ENCODE assay signal across 14 cellular contexts in the genomic region with DNA sequence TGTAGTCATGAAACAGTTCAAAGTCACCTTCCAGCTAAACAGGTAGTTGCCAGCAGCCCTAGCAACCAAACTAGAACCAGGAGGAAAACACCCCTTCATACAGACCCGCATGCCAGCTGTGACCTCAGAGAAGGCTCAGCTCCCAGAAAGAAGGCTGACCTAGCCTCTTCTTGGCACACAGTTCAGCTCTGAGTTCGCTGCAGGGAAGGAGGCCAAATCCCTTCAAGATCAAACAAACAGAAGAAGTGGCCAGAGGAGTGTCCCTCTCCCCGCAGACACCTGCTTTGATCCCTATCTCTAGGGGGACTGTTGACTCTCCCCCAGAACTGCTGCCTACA. TPM values are rescaled to one million over a fixed set of nuclear protein-coding genes. Genes with fewer than 3 reads are reported as not detected.
DNase-seq lines count a peak whose midpoint lies in the region; ATAC-seq, FAIRE-seq and TF ChIP-seq lines count a peak whose summit lies in the region.
"Had no signal": no experiment of that assay in that cellular context is flagged by ENCODE, and none has a peak within 500 bp of the region (broad histone marks: within the 10 kb centered on the region; RNA-seq: fewer than 3 reads in every experiment).

No MANE protein-coding gene starts in this region.

- ATAC-seq in stimulated activated naive CD8-positive, alpha-beta T cell treated with anti-CD3 and anti-CD28 coated beads, Interleukin-15, Interleukin-2, amounts not matched to agents 100 U/mL and 50 U/mL, for 24 hours, result no peak
- ATAC-seq in activated naive CD8-positive, alpha-beta T cell treated with anti-CD3 and anti-CD28 coated beads, Interleukin-2, amount 10 ng/mL, durations not matched to agents 7 days and 5 days (ENCODE audit: low read depth), result no peak
- ATAC-seq in left colon (peak; percentile 52), aorta (ENCODE audit: low FRiP score) (no peak), HG03469 (IDR thresholded peaks at IDR 0.05; ENCODE audit: unreplicated experiment) (no peak)

- no peaks in the 10 kb centered on the region for H3K9me3 Mint-ChIP-seq in stimulated activated naive CD8-positive, alpha-beta T cell treated with anti-CD3 and anti-CD28 coated beads, Interleukin-15, Interleukin-2, amounts not matched to agents 100 ng/mL and 50 ng/mL, for 24 hours
- no peaks in the 10 kb centered on the region for H3K9me3 Mint-ChIP-seq in activated naive CD8-positive, alpha-beta T cell treated with anti-CD3 and anti-CD28 coated beads, Interleukin-2, amount 10 ng/mL, durations not matched to agents 7 days and 5 days

- intact Hi-C loops in left colon (cut with DNase I, micrococcal nuclease), result no loop called here
- intact Hi-C loops in aorta (cut with DNase I), result no loop called here
- intact Hi-C loops in kidney (cut with DNase I), result no loop called here

- peak overlapping the region; percentile 92 for H3K27ac Mint-ChIP-seq in stimulated activated naive CD8-positive, alpha-beta T cell treated with anti-CD3 and anti-CD28 coated beads, Interleukin-15, Interleukin-2, amounts not matched to agents 100 ng/mL and 50 ng/mL, for 24 hours
- peak overlapping the region; percentile 69 for H3K27ac Mint-ChIP-seq in activated naive CD8-positive, alpha-beta T cell treated with anti-CD3 and anti-CD28 coated beads, Interleukin-2, amount 10 ng/mL, durations not matched to agents 7 days and 5 days

- H3K27me3 Mint-ChIP-seq in stimulated activated naive CD8-positive, alpha-beta T cell treated with anti-CD3 and anti-CD28 coated beads, Interleukin-15, Interleukin-2, amounts not matched to agents 100 ng/mL and 50 ng/mL, for 24 hours, result no peaks in the 10 kb centered on the region
- no peaks in the 10 kb centered on the region for H3K27me3 Mint-ChIP-seq in activated naive CD8-positive, alpha-beta T cell treated with anti-CD3 and anti-CD28 coated beads, Interleukin-2, amount 10 ng/mL, durations not matched to agents 7 days and 5 days

- FAIRE-seq in kidney (lab: Jason Lieb, UNC), result no peak
- FAIRE-seq: GM12892 had no signal

- H3K9ac ChIP-seq in kidney (ENCODE audit: low read length in 2 of 2), result no peak overlapping the region

- H3K4me3 ChIP-seq in aorta (ENCODE audit: low read length in 2 of 2) (no peak overlapping the region), kidney (ENCODE audit: low read length in 2 of 2) (no peak overlapping the region)

- H3K4me3 Mint-ChIP-seq in stimulated activated naive CD8-positive, alpha-beta T cell treated with anti-CD3 and anti-CD28 coated beads, Interleukin-15, Interleukin-2, amounts not matched to agents 100 ng/mL and 50 ng/mL, for 24 hours, result peak overlapping the region; percentile 20
- H3K4me3 Mint-ChIP-seq in activated naive CD8-positive, alpha-beta T cell treated with anti-CD3 and anti-CD28 coated beads, Interleukin-2, amount 10 ng/mL, durations not matched to agents 7 days and 5 days, result no peak overlapping the region

- 3 to 7% methylated on average over 3 of the region's 3 CpGs for WGBS in aorta, 2 donors

- H3K9me3 ChIP-seq in aorta (ENCODE audit: control insufficient read depth, low read length), result peaks cover 2% of the 10 kb centered on the region
- H3K9me3 ChIP-seq in kidney (ENCODE audit: control insufficient read depth in 1 of 2, low read length in 2 of 2), result no peaks in the 10 kb centered on the region
- H3K9me3 ChIP-seq: Caco-2 had no signal

- peaks cover 0 to 2% of the 10 kb centered on the region in 2 donors for H3K36me3 ChIP-seq in aorta (ENCODE audit: control insufficient read depth in 1 of 2, insufficient read depth in 2 of 2, low read length in 1 of 2)
- no peaks in the 10 kb centered on the region for H3K36me3 ChIP-seq in kidney (ENCODE audit: control insufficient read depth in 1 of 2, insufficient read depth in 2 of 2, low read length in 2 of 2)

- H3K27me3 ChIP-seq in aorta (ENCODE audit: control insufficient read depth in 1 of 2, insufficient read depth in 2 of 2, low read length in 1 of 2), result no peaks in the 10 kb centered on the region

- POLR2A ChIA-PET in activated naive CD8-positive, alpha-beta T cell treated with anti-CD3 and anti-CD28 coated beads, Interleukin-2, amount 10 ng/mL, durations not matched to agents 7 days and 5 days (lab: Charles Lee), result interaction anchor here (1.0 kb wide), 1 partner anchor 10 kb away, joined by 4 read pairs; no protein-coding TSS in a partner anchor

- H3K4me1 Mint-ChIP-seq in stimulated activated naive CD8-positive, alpha-beta T cell treated with anti-CD3 and anti-CD28 coated beads, Interleukin-15, Interleukin-2, amounts not matched to agents 100 ng/mL and 50 ng/mL, for 24 hours (ENCODE audit: low read depth), result peaks cover 64% of the 10 kb centered on the region
- H3K4me1 Mint-ChIP-seq in activated naive CD8-positive, alpha-beta T cell treated with anti-CD3 and anti-CD28 coated beads, Interleukin-2, amount 10 ng/mL, durations not matched to agents 7 days and 5 days, result peaks cover 52% of the 10 kb centered on the region

- no peak for DNase-seq in stimulated activated naive CD8-positive, alpha-beta T cell treated with anti-CD3 and anti-CD28 coated beads, Interleukin-15, Interleukin-2, amounts not matched to agents 100 U/mL and 50 U/mL, for 24 hours
- DNase-seq in activated naive CD8-positive, alpha-beta T cell treated with anti-CD3 and anti-CD28 coated beads, Interleukin-2, amount 10 ng/mL, durations not matched to agents 7 days and 5 days, result no peak
- DNase-seq in left colon, result peak in 1 of 2 donors; percentile 18
- peak; percentile 60 to 75 for DNase-seq in aorta
- no peak for DNase-seq in kidney
- DNase-seq in GF-D8 (lab: John Stamatoyannopoulos, UW), result no peak
- DNase-seq: activated CD8-positive, alpha-beta memory T cell treated with anti-CD3 and anti-CD28 coated beads, Interleukin-2, amount 50 U/mL, for 48 hours; Caco-2; NCI-H2171 treated with DMSO at 0.1 percent for 48 hours; stimulated activated CD4-positive, alpha-beta T cell treated with anti-CD3 and anti-CD28 coated beads, Interleukin-4, amount 100 ng/mL, for 4 hours; trophoblast cell had no signal

- H3K27ac ChIP-seq in aorta (ENCODE audit: low read depth in 1 of 2, low read length in 2 of 2) (no peak overlapping the region), kidney (ENCODE audit: low read depth in 2 of 2, low read length in 2 of 2) (no peak overlapping the region)

- peaks cover 48% of the 10 kb centered on the region for H3K36me3 Mint-ChIP-seq in stimulated activated naive CD8-positive, alpha-beta T cell treated with anti-CD3 and anti-CD28 coated beads, Interleukin-15, Interleukin-2, amounts not matched to agents 100 ng/mL and 50 ng/mL, for 24 hours (ENCODE audit: low read depth)
- H3K36me3 Mint-ChIP-seq in activated naive CD8-positive, alpha-beta T cell treated with anti-CD3 and anti-CD28 coated beads, Interleukin-2, amount 10 ng/mL, durations not matched to agents 7 days and 5 days, result peaks cover 32% of the 10 kb centered on the region

- TF ChIP-seq CTCF in kidney (IDR thresholded peaks at IDR 0.05; ENCODE audit: borderline replicate concordance, extremely low read depth, insufficient read depth), result no peak

- H3K4me1 ChIP-seq in aorta (ENCODE audit: control insufficient read depth in 1 of 2, insufficient read depth in 2 of 2, low read length in 2 of 2) (peaks cover 0 to 3% of the 10 kb centered on the region in 2 donors), kidney (ENCODE audit: control insufficient read depth in 1 of 2, insufficient read depth in 1 of 2, low read depth in 1 of 2, low read length in 2 of 2) (no peaks in the 10 kb centered on the region)
- H3K4me1 ChIP-seq: Caco-2 had no signal

RNA-seq across cellular contexts. Expression of a gene that starts 56.0 kb away (rescaled TPM):
- 10 to 100 TPM; 45.3 to 46.6 TPM for total RNA-seq in activated naive CD8-positive, alpha-beta T cell treated with anti-CD3 and anti-CD28 coated beads, Interleukin-2, amount 10 ng/mL, durations not matched to agents 7 days and 5 days
- total RNA-seq in left colon (100 to 1,000 TPM; 145 to 147 TPM), aorta (10 to 100 TPM; 38.2 to 79.2 TPM), kidney (31.4 TPM)
- polyA plus RNA-seq in aorta (10 to 100 TPM; 45.4 to 67.6 TPM), kidney (ENCODE audit: insufficient read depth, low read depth, low replicate concordance) (126 TPM)

Comparison
In these comparisons a context has a peak if more than half of its experiments do, and no peak if none do; other contexts are left out.
1. DNase-seq: peak in aorta (2 of 2); none in stimulated activated naive CD8-positive, alpha-beta T cell treated with anti-CD3 and anti-CD28 coated beads, Interleukin-15, Interleukin-2, amounts not matched to agents 100 U/mL and 50 U/mL, for 24 hours (single experiment), activated naive CD8-positive, alpha-beta T cell treated with anti-CD3 and anti-CD28 coated beads, Interleukin-2, amount 10 ng/mL, durations not matched to agents 7 days and 5 days (single experiment), kidney (single experiment) and GF-D8 (single experiment).